ENCODE assay signal across 33 cellular contexts in genomic region chr12:47028981-47029708, GRCh38. TPM values are rescaled to one million over a fixed set of nuclear protein-coding genes. Genes with fewer than 3 reads are reported as not detected.
"Had no signal": no experiment of that assay in that cellular context is flagged by ENCODE, and none has a peak within 500 bp of the region (broad histone marks: within the 10 kb centered on the region; RNA-seq: fewer than 3 reads in every experiment).

No MANE protein-coding gene starts in this region.

- H3K27me3 Mint-ChIP-seq: activated naive CD8-positive, alpha-beta T cell had no signal

- H3K9ac ChIP-seq: KMS-11 had no signal

- H3K36me3 ChIP-seq: adrenal gland, breast epithelium, Peyer's patch, SJCRH30 had no signal

- H3K4me2 ChIP-seq: KMS-11 had no signal

- H3K27ac Mint-ChIP-seq: activated CD8-positive, alpha-beta T cell treated with anti-CD3 and anti-CD28 coated beads, Interleukin-2, amount 10 ng/mL, durations not matched to agents 7 days and 5 days; activated naive CD8-positive, alpha-beta T cell; activated T-helper 1 cell treated with anti-CD3 and anti-CD28 coated beads, Interleukin-12 subunit alpha, Interleukin-12 subunit beta, Interleukin-2, Interleukin-4 antibody, amounts not matched to agents 30 ng/mL and 10 ng/mL and 1 ng/mL, durations not matched to agents 14 hours and 24 hours and 36 hours; WTC11 had no signal

- H3K27me3 ChIP-seq: adrenal gland, breast epithelium, Peyer's patch, SJCRH30 had no signal

- ATAC-seq: activated CD8-positive, alpha-beta T cell treated with anti-CD3 and anti-CD28 coated beads, Interleukin-2, amount 10 ng/mL, durations not matched to agents 7 days and 5 days; WTC11 had no signal

- H3K27ac ChIP-seq: adrenal gland, breast epithelium, KMS-11, Peyer's patch, RWPE1, SJCRH30 had no signal

- H3K4me3 Mint-ChIP-seq: activated CD8-positive, alpha-beta T cell treated with anti-CD3 and anti-CD28 coated beads, Interleukin-2, amount 10 ng/mL, durations not matched to agents 7 days and 5 days; activated naive CD8-positive, alpha-beta T cell; activated T-helper 1 cell treated with anti-CD3 and anti-CD28 coated beads, Interleukin-12 subunit alpha, Interleukin-12 subunit beta, Interleukin-2, Interleukin-4 antibody, amounts not matched to agents 30 ng/mL and 10 ng/mL and 1 ng/mL, durations not matched to agents 14 hours and 24 hours and 36 hours; T-helper 17 cell; WTC11 had no signal

- H3K36me3 Mint-ChIP-seq: activated naive CD8-positive, alpha-beta T cell; WTC11 had no signal

- H3K4me3 ChIP-seq: adrenal gland, breast epithelium, Peyer's patch, SJCRH30 had no signal

- H3K9me3 Mint-ChIP-seq: activated T-helper 1 cell treated with anti-CD3 and anti-CD28 coated beads, Interleukin-12 subunit alpha, Interleukin-12 subunit beta, Interleukin-2, Interleukin-4 antibody, amounts not matched to agents 30 ng/mL and 10 ng/mL and 1 ng/mL, durations not matched to agents 14 hours and 24 hours and 36 hours; WTC11 had no signal

- H3K9me3 ChIP-seq: adrenal gland, breast epithelium, Peyer's patch, SJCRH30 had no signal

- DNase-seq: activated CD4-positive, alpha-beta T cell treated with anti-CD3 and anti-CD28 coated beads for 48 hours; activated CD4-positive, alpha-beta T cell treated with anti-CD3 and anti-CD28 coated beads, Interleukin-2, amount 50 U/mL, for 4 hours; activated CD4-positive, CD25-positive, alpha-beta regulatory T cell treated with anti-CD3 and anti-CD28 coated beads, Interleukin-2, amount 50 U/mL, for 72 hours; activated CD8-positive, alpha-beta memory T cell treated with anti-CD3 and anti-CD28 coated beads, Interleukin-2, amount 50 U/mL, for 48 hours; activated CD8-positive, alpha-beta T cell treated with anti-CD3 and anti-CD28 coated beads, Interleukin-2, amount 10 ng/mL, durations not matched to agents 7 days and 5 days; activated effector memory CD4-positive, alpha-beta T cell treated with anti-CD3 and anti-CD28 coated beads, Interleukin-2, amount 50 U/mL, for 16 hours; activated naive CD4-positive, alpha-beta T cell treated with Interleukin-2 at 50 U/mL for 16 hours; activated T-cell treated with anti-CD3 and anti-CD28 coated beads, Interleukin-2, amount 50 U/mL, for 1 hour; adrenal gland; anterior cingulate cortex; central memory CD4-positive, alpha-beta T cell; MM.1S; NCI-H1105; NCI-H1436; NCI-H1694 treated with DMSO at 0.1 percent for 48 hours; NCI-H2029 treated with DMSO at 0.1 percent for 48 hours; NCI-H345; NCI-H510A; NCI-H526 treated with DMSO at 0.1 percent for 48 hours; NCI-H82; NK-92 treated with Interleukin-12 subunit alpha and Interleukin-12 subunit beta, amount 100 ng/mL, for 24 hours; OCI-M1; Peyer's patch; Right ventricle myocardium superior; SJCRH30; T-helper 17 cell; T-helper 9 cell had no signal

- H3K4me1 ChIP-seq: breast epithelium, Peyer's patch, SJCRH30 had no signal

RNA-seq across cellular contexts. Expression of gene PCED1B, which starts 50.3 kb away (rescaled TPM):
- total RNA-seq: SJCRH30 had no signal
